ENCODE assay signal across 8 cellular contexts in the genomic region with DNA sequence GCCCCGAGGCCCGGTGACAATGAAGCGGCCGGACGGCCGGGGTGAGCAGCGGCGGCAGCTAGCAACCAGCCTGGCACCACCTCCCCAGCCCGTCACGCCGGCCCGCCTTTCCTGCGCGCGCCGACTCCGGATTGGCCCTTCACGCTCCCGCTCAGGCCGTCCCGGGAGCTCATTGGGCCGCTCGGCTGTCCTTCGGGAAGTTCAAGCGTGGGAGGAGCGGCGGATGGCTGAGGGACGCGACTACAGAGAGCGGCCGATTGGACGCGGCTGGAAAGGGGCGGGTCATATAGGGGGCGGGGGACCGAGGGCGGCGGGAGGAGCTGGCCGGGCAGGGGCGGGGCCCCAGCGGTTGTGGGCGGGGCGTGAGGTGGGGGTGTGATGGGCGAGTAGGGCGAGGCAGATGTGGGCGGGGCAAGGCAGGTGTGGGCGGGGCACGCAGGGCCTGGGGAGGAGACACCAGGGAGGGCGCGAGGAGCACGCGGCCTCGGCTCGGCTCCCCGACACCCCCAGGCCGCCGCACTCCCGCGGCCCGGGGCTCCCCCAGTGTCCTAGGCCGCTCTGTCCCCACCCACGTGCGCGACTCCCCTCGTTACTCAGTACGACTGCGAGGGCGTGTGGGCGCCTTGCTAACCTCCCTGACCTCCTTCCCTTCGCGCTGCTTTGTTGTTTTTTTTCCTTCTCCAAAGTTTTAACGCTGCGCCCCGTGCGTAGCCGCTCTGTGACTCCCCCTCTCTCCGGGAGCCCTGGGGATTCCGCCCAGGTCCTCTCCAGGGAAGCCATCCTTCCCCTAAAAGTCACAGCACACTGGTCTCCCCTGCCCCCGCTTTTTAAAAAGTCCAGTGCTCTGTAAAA. TPM values are rescaled to one million over a fixed set of nuclear protein-coding genes. Genes with fewer than 3 reads are reported as not detected.
DNase-seq lines count a peak whose midpoint lies in the region; ATAC-seq and TF ChIP-seq lines count a peak whose summit lies in the region.

A gene (minus strand): TSS at position 60 of the 852 bp plus-strand sequence. CDS start 2,909 bp downstream, outside the sequence.

- peak; percentile 98 to 99 for DNase-seq in NCI-H1930 (lab: John Stamatoyannopoulos, UW)
- peak; percentile 96 to 99 for DNase-seq in ascending aorta (ENCODE audit: low spot score in 2 of 2)
- DNase-seq in right cardiac atrium: peak; percentile 99 to 100 (median 100)
- peak; percentile 92 for DNase-seq in pulmonary artery endothelial cell (ENCODE audit: low read depth, low spot score)
- DNase-seq in vagina (ENCODE audit: extremely low spot score in 2 of 2): peak in 1 of 2 donors; percentile 99

- ATAC-seq in GM18505 (IDR thresholded peaks at IDR 0.05; ENCODE audit: unreplicated experiment) (peak; percentile 89), HG02973 (IDR thresholded peaks at IDR 0.05; ENCODE audit: unreplicated experiment) (peak; percentile 90), right cardiac atrium (peak; percentile 99)

- 1% methylated on average over 79 of the region's 79 CpGs for WGBS in right cardiac atrium

- TF ChIP-seq CTCF in ascending aorta (IDR thresholded peaks at IDR 0.05) (no peak), vagina (IDR thresholded peaks at IDR 0.05) (no peak)

- H3K4me3 ChIP-seq in ascending aorta (peak within 1 kb of the TSS; percentile 79 to 87), right cardiac atrium (ENCODE audit: low read length) (peak within 1 kb of the TSS; percentile 72), vagina (peak within 1 kb of the TSS; percentile 76 to 82)

- peak within 1 kb of the TSS in 1 of 2 donors; percentile 46 for H3K27ac ChIP-seq in ascending aorta
- no peak within 1 kb of the TSS for H3K27ac ChIP-seq in right cardiac atrium (ENCODE audit: low read length)
- peak within 1 kb of the TSS; percentile 31 for H3K27ac ChIP-seq in vagina

- TF ChIP-seq POLR2A in GM18505 (IDR thresholded peaks at IDR 0.05; ENCODE audit: borderline replicate concordance, extremely low read depth, insufficient read depth, insufficient read length): peak; percentile 45
- TF ChIP-seq POLR2A in vagina (IDR thresholded peaks at IDR 0.05): no peak

- H3K4me1 ChIP-seq in ascending aorta (peaks cover 0 to 17% of the 10 kb centered on the region in 2 donors), right cardiac atrium (ENCODE audit: control insufficient read depth, insufficient read depth, low read length) (peaks cover 2% of the 10 kb centered on the region), vagina (peaks cover 23% of the 10 kb centered on the region)

- H3K9me3 ChIP-seq in ascending aorta (no peaks in the 10 kb centered on the region), right cardiac atrium (ENCODE audit: control insufficient read depth, low read length) (no peaks in the 10 kb centered on the region), vagina (no peaks in the 10 kb centered on the region)

- H3K36me3 ChIP-seq in ascending aorta (no peaks in the 10 kb centered on the region), vagina (no peaks in the 10 kb centered on the region)

- intact Hi-C loops in T-helper 2 cell treated with Interferon-gamma antibody and Interleukin-4, amounts not matched to agents 100 ng/mL and 5 ng/mL, for 36 hours (cut with micrococcal nuclease): loop anchor here (1.0 kb wide), 2 partner anchors 16 to 104 kb away; a partner anchor contains a TSS
- intact Hi-C loops in ascending aorta (cut with DNase I) (loop anchor here (1.0 kb wide), 1 partner anchor 16 kb away; a partner anchor contains a TSS), right cardiac atrium (cut with DNase I) (no loop called here), vagina (cut with DNase I) (no loop called here)

- H3K27me3 ChIP-seq in ascending aorta (no peaks in the 10 kb centered on the region), right cardiac atrium (ENCODE audit: control insufficient read depth, insufficient read depth) (no peaks in the 10 kb centered on the region), vagina (no peaks in the 10 kb centered on the region)

RNA-seq across cellular contexts. Expression of the gene that starts here (rescaled TPM):
- total RNA-seq in T-helper 2 cell treated with Interferon-gamma antibody and Interleukin-4, amounts not matched to agents 100 ng/mL and 5 ng/mL, for 36 hours: 13.7 and 14.4 TPM in 2 replicates
- total RNA-seq in ascending aorta (6.7 TPM), right cardiac atrium (1 to 10 TPM; 4.6 to 5.9 (median 5.2) TPM), pulmonary artery endothelial cell (16.3 TPM in 2 replicates), vagina (6.1 TPM)
- polyA plus RNA-seq in right cardiac atrium: 7.4 TPM

Comparison
In these comparisons a context has a peak if more than half of its experiments do, and no peak if none do; other contexts are left out.
1. intact Hi-C loops: an anchor here in T-helper 2 cell treated with Interferon-gamma antibody and Interleukin-4, amounts not matched to agents 100 ng/mL and 5 ng/mL, for 36 hours (1.0 kb wide) and ascending aorta (1.0 kb wide); none called in right cardiac atrium and vagina.